In the genomic region with DNA sequence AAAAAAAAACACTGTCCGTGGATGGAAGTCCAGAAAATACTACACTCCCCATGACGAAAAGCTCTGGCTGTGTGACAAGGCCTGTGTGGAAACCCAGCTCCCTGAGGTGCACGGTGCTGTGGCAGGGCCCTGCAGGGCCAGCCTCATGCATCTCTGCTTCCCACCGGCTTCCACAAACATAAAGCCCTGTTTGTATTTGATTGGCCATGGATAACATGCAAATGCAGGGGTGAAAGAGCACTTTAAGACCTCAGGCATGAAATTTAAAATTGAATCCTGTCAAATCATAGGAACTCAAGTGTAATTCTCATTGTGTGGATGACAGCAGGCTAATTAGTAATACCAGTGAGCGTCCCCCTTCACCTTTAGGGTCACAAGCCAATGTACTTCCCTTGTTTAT, we compare ENCODE assay signal across 21 cellular contexts.
"Had no signal": no experiment of that assay in that cellular context is flagged by ENCODE, and none has a peak within 500 bp of the region (broad histone marks: within the 10 kb centered on the region; RNA-seq: fewer than 3 reads in every experiment).

No MANE protein-coding gene starts in this region.

- H3K4me1 ChIP-seq: foreskin keratinocyte, tibial artery had no signal

- H3K27ac ChIP-seq: brain microvascular endothelial cell, dorsolateral prefrontal cortex, foreskin keratinocyte, tibial artery had no signal

- H3K27me3 ChIP-seq: brain microvascular endothelial cell, foreskin keratinocyte, tibial artery had no signal

- H3K36me3 ChIP-seq: brain microvascular endothelial cell, tibial artery had no signal

- DNase-seq: activated CD4-positive, alpha-beta T cell treated with anti-CD3 and anti-CD28 coated beads, Interleukin-2, amount 50 U/mL, for 1 hour; activated CD8-positive, alpha-beta memory T cell treated with anti-CD3 and anti-CD28 coated beads, Interleukin-2, amount 50 U/mL, for 4 hours; activated effector memory CD4-positive, alpha-beta T cell treated with anti-CD3 and anti-CD28 coated beads, Interleukin-2, amount 50 U/mL, for 16 hours; activated naive CD4-positive, alpha-beta T cell treated with anti-CD3 and anti-CD28 coated beads, Interleukin-2, amount 50 U/mL, for 16 hours; activated T-cell treated with anti-CD3 and anti-CD28 coated beads, Interleukin-2, amount 50 U/mL, for 72 hours; aorta; brain microvascular endothelial cell; central memory CD4-positive, alpha-beta T cell; dorsolateral prefrontal cortex; foreskin keratinocyte; hypothalamus; immature natural killer cell; mesenchymal stem cell; naive thymus-derived CD4-positive, alpha-beta T cell; stimulated activated CD4-positive, alpha-beta T cell treated with anti-CD3 and anti-CD28 coated beads, Interleukin-12 subunit alpha, Interleukin-12 subunit beta, amount 100 ng/mL, for 4 hours; stimulated activated CD4-positive, alpha-beta T cell treated with anti-CD3 and anti-CD28 coated beads, Interleukin-1b, Interleukin-23, amount 100 ng/mL, for 48 hours; stimulated activated CD8-positive, alpha-beta memory T cell treated with anti-CD3 and anti-CD28 coated beads, Interleukin-4, amount 100 ng/mL, for 48 hours; stimulated activated naive CD4-positive, alpha-beta T cell treated with Interleukin-2 at 50 U/mL for 16 hours; T-helper 1 cell; T1000; tibial artery had no signal

- H3K4me3 ChIP-seq: dorsolateral prefrontal cortex, tibial artery had no signal
